Comparison of ENCODE assay signal across 16 cellular contexts in genomic region chr3:168047936-168048335, GRCh38. TPM values are rescaled to one million over a fixed set of nuclear protein-coding genes. Genes with fewer than 3 reads are reported as not detected.
DNase-seq lines count a peak whose midpoint lies in the region; ATAC-seq, FAIRE-seq and TF ChIP-seq lines count a peak whose summit lies in the region.
"Had no signal": no experiment of that assay in that cellular context is flagged by ENCODE, and none has a peak within 500 bp of the region (broad histone marks: within the 10 kb centered on the region; RNA-seq: fewer than 3 reads in every experiment).

No MANE protein-coding gene starts in this region.

- H3K4me3 ChIP-seq in HepG2 (replicated peaks in 1 of 3; ENCODE audit: insufficient read depth in 1 of 3, low read depth in 2 of 3, low read length in 3 of 3) (no peak overlapping the region), right lobe of liver (no peak overlapping the region), K562 (no peak overlapping the region), mucosa of descending colon (no peak overlapping the region)
- H3K4me3 ChIP-seq: BLaER1, GM12878 had no signal

- no peak for TF ChIP-seq POLR2A in HepG2 (IDR thresholded peaks at IDR 0.05; ENCODE audit: insufficient read depth in 1 of 2, low read depth in 2 of 2, low read length in 2 of 2)
- no peak for TF ChIP-seq POLR2A in right lobe of liver (IDR thresholded peaks at IDR 0.05)
- no peak for TF ChIP-seq POLR2A in K562 (conservative IDR thresholded peaks at IDR 0.05)

- peaks cover 19% of the 10 kb centered on the region for H3K79me2 ChIP-seq in HepG2 (ENCODE audit: insufficient read depth, low read length)
- peaks cover 42% of the 10 kb centered on the region for H3K79me2 ChIP-seq in K562 (ENCODE audit: control insufficient read depth, insufficient read depth, low read length)

- FAIRE-seq in HepG2 (lab: Jason Lieb, UNC) (no peak), K562 (lab: Jason Lieb, UNC) (no peak)

- H3K4me2 ChIP-seq in HepG2 (ENCODE audit: low read depth, low read length) = no peak overlapping the region
- H3K4me2 ChIP-seq in K562 (ENCODE audit: insufficient read depth, low read length) = no peak overlapping the region
- H3K4me2 ChIP-seq: BLaER1 had no signal

- no peaks in the 10 kb centered on the region for H3K4me1 ChIP-seq in HepG2 (ENCODE audit: insufficient read depth, low read length)
- H3K4me1 ChIP-seq in right lobe of liver = peaks cover 0 to 20% (median 9%) of the 10 kb centered on the region in 4 donors
- no peaks in the 10 kb centered on the region for H3K4me1 ChIP-seq in K562 (replicated peaks in 1 of 2; ENCODE audit: control insufficient read depth in 2 of 2, insufficient read depth in 2 of 2, low read length in 2 of 2)
- peaks cover 32% of the 10 kb centered on the region for H3K4me1 ChIP-seq in mucosa of descending colon (ENCODE audit: low read depth)

- 0 out of 2 replicates have a peak, but pooled peaks cover 2% of the 10 kb centered on the region for H4K20me1 ChIP-seq in HepG2 (ENCODE audit: insufficient read depth, low read length)
- 0 out of 2 replicates have a peak, but pooled peaks cover 3% of the 10 kb centered on the region for H4K20me1 ChIP-seq in K562 (replicated peaks; ENCODE audit: control insufficient read depth, insufficient read depth, low read length)

- ATAC-seq in HepG2 (no peak), right lobe of liver (no peak), K562 (no peak), GM21381 (IDR thresholded peaks at IDR 0.05; ENCODE audit: unreplicated experiment) (no peak), mucosa of descending colon (no peak)

- POLR2A ChIA-PET in HepG2 (lab: Yijun Ruan, JAX) (no interaction called here), K562 (lab: Yijun Ruan, JAX) (no interaction called here)

- no peak overlapping the region for H3K4me3 Mint-ChIP-seq in mesothelial cell of epicardium
- H3K4me3 Mint-ChIP-seq: CD14-positive monocyte; CD4-positive, alpha-beta memory T cell; CD4-positive, CD25-positive, alpha-beta regulatory T cell; CD8-positive, alpha-beta memory T cell had no signal

- in situ Hi-C loops in HepG2 (cut with HindIII; ENCODE audit: extremely low pct_ligation_motif_present, low pct_unique_long_range_greater_than_20kb) = no loop called here
- in situ Hi-C loops in K562 (cut with MboI) = loop anchor here (5.0 kb wide), 1 partner anchor 114 kb away; no protein-coding TSS in a partner anchor

- H3K36me3 ChIP-seq in HepG2 (replicated peaks in 1 of 2; ENCODE audit: control insufficient read depth in 1 of 2, insufficient read depth in 2 of 2, low read length in 2 of 2) = peaks cover 4 to 14% of the 10 kb centered on the region in 2 experiments; a peak in 3 of 5 replicates
- peaks cover 0 to 4% (median 2%) of the 10 kb centered on the region in 4 donors for H3K36me3 ChIP-seq in right lobe of liver
- H3K36me3 ChIP-seq in K562 (ENCODE audit: control insufficient read depth, insufficient read depth, low read length) = peaks cover 22% of the 10 kb centered on the region; the same call in 2 of the 3 replicates
- no peaks in the 10 kb centered on the region for H3K36me3 ChIP-seq in mucosa of descending colon (ENCODE audit: low read depth)
- H3K36me3 ChIP-seq: BE2C had no signal

- H3K4me1 Mint-ChIP-seq in mesothelial cell of epicardium = peaks cover 69% of the 10 kb centered on the region
- H3K4me1 Mint-ChIP-seq: CD4-positive, alpha-beta memory T cell; CD4-positive, CD25-positive, alpha-beta regulatory T cell; CD8-positive, alpha-beta memory T cell had no signal

- BruUV-seq in HepG2 (replicated peaks; lab: Mats Ljungman, UMichigan) (no TSS peak), K562 (replicated peaks; lab: Mats Ljungman, UMichigan) (no TSS peak)

- no peak overlapping the region for H3K27ac ChIP-seq in HepG2 (ENCODE audit: extremely low read length, insufficient read depth, low read length)
- no peak overlapping the region for H3K27ac ChIP-seq in right lobe of liver
- no peak overlapping the region for H3K27ac ChIP-seq in K562 (ENCODE audit: extremely low read depth, low read depth, low read length)
- H3K27ac ChIP-seq: BLaER1 had no signal

- no peaks in the 10 kb centered on the region for H3K27me3 ChIP-seq in HepG2 (ENCODE audit: control insufficient read depth in 1 of 2, insufficient read depth in 2 of 2, low read length in 2 of 2)
- no peaks in the 10 kb centered on the region for H3K27me3 ChIP-seq in right lobe of liver
- H3K27me3 ChIP-seq in K562 (ENCODE audit: control insufficient read depth in 2 of 2, insufficient read depth in 2 of 2, low read length in 2 of 2) = no peaks in the 10 kb centered on the region
- H3K27me3 ChIP-seq: BE2C, BLaER1 had no signal

- intact Hi-C loops in HepG2 (cut with micrococcal nuclease; ENCODE audit: unreplicated experiment) = loop anchor here (1.0 to 10.0 kb wide), 4 partner anchors 47 to 799 kb away; partner anchors contain the start of gene GOLIM4
- intact Hi-C loops in right lobe of liver (cut with DNase I) = loop anchor here (5.0 kb wide), 2 partner anchors 114 to 119 kb away; no protein-coding TSS in a partner anchor
- intact Hi-C loops in K562 (cut with micrococcal nuclease) = loop anchor here (1.0 kb wide), 3 partner anchors 47 to 799 kb away; partner anchors contain the start of gene GOLIM4
- intact Hi-C loops in mucosa of descending colon (cut with DNase I, micrococcal nuclease) = loop anchor here (1.0 to 10.0 kb wide), 4 partner anchors 44 to 123 kb away; no protein-coding TSS in a partner anchor

- TF ChIP-seq EP300 in HepG2 (IDR thresholded peaks at IDR 0.05; ENCODE audit: low read depth in 2 of 2, low read length in 2 of 2) (no peak), HepG2 (CRISPR knock-in tag; IDR thresholded peaks at IDR 0.05; ENCODE audit: borderline replicate concordance) (no peak), K562 (IDR thresholded peaks at IDR 0.05; ENCODE audit: low read length) (no peak)

- CTCF ChIA-PET in HepG2 (lab: Yijun Ruan, JAX; ENCODE audit: low intra/inter-chr PET ratio, low total read pairs) (interaction anchor here (0.7 to 4.2 kb wide), 4 partner anchors 40 to 121 kb away, joined by 5 to 117 read pairs (median 6); partner anchors contain the start of gene GOLIM4), K562 (lab: Yijun Ruan, JAX; ENCODE audit: low intra/inter-chr PET ratio) (interaction anchor here (3.6 kb wide), 1 partner anchor 117 kb away, joined by 98 read pairs; no protein-coding TSS in a partner anchor)

- peak overlapping the region; percentile 62 for H3K27ac Mint-ChIP-seq in mesothelial cell of epicardium
- H3K27ac Mint-ChIP-seq: CD4-positive, alpha-beta memory T cell; CD4-positive, CD25-positive, alpha-beta regulatory T cell; CD8-positive, alpha-beta memory T cell had no signal

- H3K9me1 ChIP-seq in K562 (ENCODE audit: control insufficient read depth, insufficient read depth, low read length) = no peaks in the 10 kb centered on the region

- H2AFZ ChIP-seq in HepG2 (ENCODE audit: low read length) = no peak overlapping the region
- H2AFZ ChIP-seq in K562 (ENCODE audit: low read depth, low read length) = no peak overlapping the region

- no peaks in the 10 kb centered on the region for H3K9me3 Mint-ChIP-seq in mesothelial cell of epicardium
- H3K9me3 Mint-ChIP-seq: CD14-positive monocyte; CD4-positive, alpha-beta memory T cell; CD8-positive, alpha-beta memory T cell had no signal

- TF ChIP-seq RAD21 in HepG2 (CRISPR knock-in tag; IDR thresholded peaks at IDR 0.05) (no peak), K562 (CRISPR knock-in tag; conservative IDR thresholded peaks at IDR 0.05 in 1 of 2, IDR thresholded peaks at IDR 0.05 in 1 of 2) (no peak)

- peaks cover 2% of the 10 kb centered on the region for H3K36me3 Mint-ChIP-seq in mesothelial cell of epicardium
- H3K36me3 Mint-ChIP-seq: CD4-positive, alpha-beta memory T cell; CD4-positive, CD25-positive, alpha-beta regulatory T cell; CD8-positive, alpha-beta memory T cell had no signal

- WGBS in HepG2 (ENCODE audit: low lambda C conversion rate) = 93% methylated on average over 3 of the region's 3 CpGs
- 69% methylated on average over 3 of the region's 3 CpGs for WGBS in right lobe of liver (ENCODE audit: insufficient coverage, low coverage, low lambda C conversion rate, missing lambda C conversion rate)
- WGBS in K562 (ENCODE audit: insufficient coverage, low coverage, missing lambda C conversion rate) = 78% methylated on average over 3 of the region's 3 CpGs

- TF ChIP-seq CTCF in HepG2 (CRISPR knock-in tag; IDR thresholded peaks at IDR 0.05) = no peak
- TF ChIP-seq CTCF in right lobe of liver (IDR thresholded peaks at IDR 0.05) = no peak
- TF ChIP-seq CTCF in K562 (IDR thresholded peaks at IDR 0.05 in 2 of 3, conservative IDR thresholded peaks at IDR 0.05 in 1 of 3; ENCODE audit: insufficient read depth in 2 of 3, low read depth in 1 of 3, low read length in 3 of 3) = no peak
- no peak for TF ChIP-seq CTCF in mesothelial cell of epicardium (IDR thresholded peaks at IDR 0.05; ENCODE audit: unreplicated experiment)
- TF ChIP-seq CTCF in mucosa of descending colon (IDR thresholded peaks at IDR 0.05) = no peak

- DNase-seq in HepG2 (ENCODE audit: low spot score) (no peak), right lobe of liver (no peak), K562 (ENCODE audit: extremely low read depth in 1 of 4, low spot score in 3 of 4) (no peak), mesothelial cell of epicardium (ENCODE audit: low spot score in 2 of 2, unreplicated experiment in 2 of 2) (no peak), mucosa of descending colon (no peak), HuH-7 (ENCODE audit: low spot score) (no peak)
- DNase-seq: 8988T, BE2C, DND-41 had no signal

- H3K9ac ChIP-seq in HepG2 (ENCODE audit: insufficient read depth, low read depth, low read length) = no peak overlapping the region
- H3K9ac ChIP-seq in K562 (ENCODE audit: insufficient read depth in 1 of 2, low read depth in 2 of 2, low read length in 2 of 2) = no peak overlapping the region
- H3K9ac ChIP-seq: BLaER1 had no signal

- no peaks in the 10 kb centered on the region for H3K27me3 Mint-ChIP-seq in mesothelial cell of epicardium (ENCODE audit: low read depth)
- H3K27me3 Mint-ChIP-seq: CD4-positive, CD25-positive, alpha-beta regulatory T cell; CD8-positive, alpha-beta memory T cell had no signal

- H3K9me3 ChIP-seq in HepG2 (ENCODE audit: low read length) (no peaks in the 10 kb centered on the region), right lobe of liver (no peaks in the 10 kb centered on the region), K562 (replicated peaks; ENCODE audit: control insufficient read depth, insufficient read depth, low read depth, low read length) (no peaks in the 10 kb centered on the region), mucosa of descending colon (no peaks in the 10 kb centered on the region)
- H3K9me3 ChIP-seq: BE2C, BLaER1 had no signal

RNA-seq across cellular contexts. Expression of gene GOLIM4, which starts 47.8 kb away (rescaled TPM):
- total RNA-seq in HepG2 (2016; rRNA removed; fragmentation: Illumina TruSeq; extraction: Trizol) (31.5 and 47.7 TPM in 2 replicates), right lobe of liver (10 to 100 TPM; 33.3 to 44.9 (median 36.6) TPM), K562 (2014; rRNA removed) (39.4 and 43.7 TPM in 2 replicates), K562 (2014; rRNA removed; fragmentation: Illumina TruSeq; extraction: Trizol) (31.9 and 36.8 TPM in 2 replicates), K562 (2015; rRNA removed; fragmentation: Illumina TruSeq; extraction: Trizol) (36.0 TPM in 2 replicates), K562 (2021) (27.0 and 29.2 TPM in 2 replicates), mesothelial cell of epicardium (88.0 to 93.7 TPM (median 90.7 TPM) in 3 replicates), mucosa of descending colon (100 to 1,000 TPM in 1 of 3 donors, 10 to 100 TPM in 2; 60.8 to 102 (median 80.4) TPM)
- 7.7 and 9.3 TPM in 2 replicates for total RNA-seq in HepG2 (2016; cell fraction: cytosol; rRNA removed; fragmentation: Illumina TruSeq; extraction: Trizol; ENCODE audit: low read depth)
- total RNA-seq in HepG2 (2016; cell fraction: insoluble cytoplasmic fraction; rRNA removed; fragmentation: Illumina TruSeq; extraction: Trizol) = 33.4 and 49.5 TPM in 2 replicates
- total RNA-seq in HepG2 (2016; cell fraction: membrane; rRNA removed; fragmentation: Illumina TruSeq; extraction: Trizol) = 11.5 and 12.4 TPM in 2 replicates
- total RNA-seq in HepG2 (2016; cell fraction: nucleus; rRNA removed; fragmentation: Illumina TruSeq; extraction: Trizol) = 45.0 and 48.7 TPM in 2 replicates
- polyA plus RNA-seq in HepG2 (2011; rRNA removed) (10.8 and 10.9 TPM in 2 replicates), K562 (2011; rRNA removed) (9.3 and 12.8 TPM in 2 replicates), K562 (2014; fragmentation: Illumina TruSeq; extraction: Trizol) (32.6 and 37.5 TPM in 2 replicates), K562 (2014; fragmentation: Nextera tagmentation; extraction: Ambion mirVana) (10 to 100 TPM; 11.3 to 12.0 TPM), K562 (2014; rRNA removed) (20.5 and 31.0 TPM in 2 replicates)
- polyA plus RNA-seq in HepG2 (2011; cell fraction: cytosol; rRNA removed) = 13.3 and 13.6 TPM in 2 replicates
- polyA plus RNA-seq in HepG2 (2011; cell fraction: nucleus; rRNA removed) = 12.0 and 12.4 TPM in 2 replicates
- 26.9 and 28.2 TPM in 2 replicates for polyA plus RNA-seq in HepG2 (2012)
- 1.1 and 1.4 TPM in 2 replicates for polyA plus RNA-seq in HepG2 (2016; cell fraction: cytosol; fragmentation: Illumina TruSeq; extraction: Trizol; ENCODE audit: low read depth)
- 26.8 and 32.2 TPM in 2 replicates for polyA plus RNA-seq in HepG2 (2016; cell fraction: insoluble cytoplasmic fraction; fragmentation: Illumina TruSeq; extraction: Trizol; ENCODE audit: low read depth)
- 3.4 and 3.7 TPM in 2 replicates for polyA plus RNA-seq in HepG2 (2016; cell fraction: membrane; fragmentation: Illumina TruSeq; extraction: Trizol; ENCODE audit: low read depth)
- polyA plus RNA-seq in HepG2 (2016; cell fraction: nucleus; fragmentation: Illumina TruSeq; extraction: Trizol; ENCODE audit: insufficient read depth, low read depth) = 44.3 and 45.5 TPM in 2 replicates
- 15.3 and 32.9 TPM in 2 replicates for polyA minus RNA-seq in HepG2 (2011; rRNA and poly(A)+ RNA removed; ENCODE audit: low replicate concordance)
- polyA minus RNA-seq in HepG2 (2011; cell fraction: cytosol; rRNA and poly(A)+ RNA removed) = 24.1 and 25.6 TPM in 2 replicates
- polyA minus RNA-seq in HepG2 (2011; cell fraction: nucleus; rRNA and poly(A)+ RNA removed) = 36.9 and 37.2 TPM in 2 replicates
- total RNA-seq in K562 (2011; cell fraction: chromatin; rRNA removed; ENCODE audit: low replicate concordance) = 19.0 and 64.7 TPM in 2 replicates
- total RNA-seq in K562 (2011; cell fraction: nucleolus; rRNA removed) = 22.7 and 26.3 TPM in 2 replicates
- total RNA-seq in K562 (2011; cell fraction: nucleoplasm; rRNA removed) = 35.1 and 43.4 TPM in 2 replicates
- 7.7 and 9.2 TPM in 2 replicates for polyA plus RNA-seq in K562 (2011; cell fraction: cytosol; rRNA removed)
- polyA plus RNA-seq in K562 (2011; cell fraction: nucleus; rRNA removed) = 16.0 and 16.9 TPM in 2 replicates
- polyA plus RNA-seq in K562 (2012) = 29.7 TPM in 2 replicates
- polyA minus RNA-seq in K562 (2011; rRNA and poly(A)+ RNA removed) = 41.7 and 56.2 TPM in 2 replicates
- polyA minus RNA-seq in K562 (2011; cell fraction: cytosol; rRNA and poly(A)+ RNA removed) = 17.6 and 25.5 TPM in 2 replicates
- 21.0 and 36.3 TPM in 2 replicates for polyA minus RNA-seq in K562 (2011; cell fraction: nucleus; rRNA and poly(A)+ RNA removed)
- polyA plus RNA-seq: CD4-positive, CD25-positive, alpha-beta regulatory T cell had no signal

Comparison
In these comparisons a context has a peak if more than half of its experiments do, and no peak if none do; other contexts are left out.
1. Of the 241 proteins assayed by ChIP-seq in both HepG2 and K562: peak only in HepG2: none; only in K562: none; in both: CEBPB; in neither: 239; mixed calls (peak in some experiments, not most) for 1.